Comparison of ENCODE assay signal across 12 cellular contexts in genomic region chr22:40597541-40598453, GRCh38. TPM values are rescaled to one million over a fixed set of nuclear protein-coding genes. Genes with fewer than 3 reads are reported as not detected.
DNase-seq lines count a peak whose midpoint lies in the region; ATAC-seq and TF ChIP-seq lines count a peak whose summit lies in the region.
"Had no signal": no experiment of that assay in that cellular context is flagged by ENCODE, and none has a peak within 500 bp of the region (broad histone marks: within the 10 kb centered on the region; RNA-seq: fewer than 3 reads in every experiment).

No MANE protein-coding gene starts in this region.

- intact Hi-C loops in activated CD4-positive, alpha-beta T cell treated with anti-CD3 and anti-CD28 coated beads for 36 hours (cut with DNase I, micrococcal nuclease), result no loop called here

- peak overlapping the region in 1 of 2 experiments; percentile 55 for H3K14ac ChIP-seq in mesenchymal stem cell (ENCODE audit: low read length in 2 of 2)

- peak overlapping the region; percentile 50 for H3K4me2 ChIP-seq in mesenchymal stem cell (ENCODE audit: low read length, poor library complexity, severe bottlenecking)

- H3K18ac ChIP-seq in mesenchymal stem cell (ENCODE audit: low read depth in 1 of 2, low read length in 2 of 2), result no peak overlapping the region

- no peak overlapping the region for H2BK5ac ChIP-seq in mesenchymal stem cell (ENCODE audit: low read depth, low read length, poor library complexity, severe bottlenecking)

- no peak overlapping the region for H3K4me3 Mint-ChIP-seq in activated CD4-positive, alpha-beta T cell treated with anti-CD3 and anti-CD28 coated beads for 36 hours

- CTCF ChIA-PET in activated CD4-positive, alpha-beta T cell treated with anti-CD3 and anti-CD28 coated beads for 36 hours (lab: Charles Lee), result interaction anchor here (0.6 to 3.3 kb wide), 8 partner anchors 9 to 1111 kb away, joined by 3 to 15 read pairs (median 3); no protein-coding TSS in a partner anchor

- H3K79me1 ChIP-seq in mesenchymal stem cell (replicated peaks; ENCODE audit: low read length, poor library complexity, severe bottlenecking), result peaks cover 10% of the 10 kb centered on the region

- H3K9me3 ChIP-seq in MG63, result no peaks in the 10 kb centered on the region
- H3K9me3 ChIP-seq in mesenchymal stem cell (ENCODE audit: control insufficient read depth, low read length), result no peaks in the 10 kb centered on the region

- DNase-seq in MG63 (peak; percentile 43), choroid plexus epithelial cell (ENCODE audit: low read depth) (peak; percentile 27), mesenchymal stem cell (no peak), activated gamma-delta T cell treated with Interleukin-2 at 50 U/mL for 16 hours (no peak)
- no peak for DNase-seq in stimulated activated CD8-positive, alpha-beta memory T cell treated with anti-CD3 and anti-CD28 coated beads, Interleukin-4, amount 100 ng/mL, for 48 hours
- no peak for DNase-seq in activated CD4-positive, alpha-beta T cell treated with anti-CD3 and anti-CD28 coated beads for 36 hours
- DNase-seq: activated gamma-delta T cell; effector memory CD4-positive, alpha-beta T cell; NCI-H1092 treated with DMSO at 0.1 percent for 48 hours; OCI-M1 had no signal

- no peaks in the 10 kb centered on the region for H3K27me3 Mint-ChIP-seq in activated CD4-positive, alpha-beta T cell treated with anti-CD3 and anti-CD28 coated beads for 36 hours

- no peak for TF ChIP-seq CTCF in choroid plexus epithelial cell (conservative IDR thresholded peaks at IDR 0.05; ENCODE audit: low read depth, low read length)

- no peak overlapping the region for H4K8ac ChIP-seq in mesenchymal stem cell (ENCODE audit: low read length)

- H3K4me1 Mint-ChIP-seq in activated CD4-positive, alpha-beta T cell treated with anti-CD3 and anti-CD28 coated beads for 36 hours, result peaks cover 54% of the 10 kb centered on the region

- H3K27ac ChIP-seq in ACC112 (ENCODE audit: low read depth, low read length) (peak overlapping the region; percentile 44), mesenchymal stem cell (ENCODE audit: low read length, poor library complexity, severe bottlenecking) (peak overlapping the region; percentile 86)

- H4K91ac ChIP-seq in mesenchymal stem cell (ENCODE audit: low read length), result no peak overlapping the region

- H2AK5ac ChIP-seq in mesenchymal stem cell (ENCODE audit: low read length, severe bottlenecking), result no peak overlapping the region

- H2AFZ ChIP-seq in ACC112 (ENCODE audit: low read length, unreplicated experiment), result no peak overlapping the region
- H2AFZ ChIP-seq in mesenchymal stem cell (ENCODE audit: low read depth, low read length), result no peak overlapping the region

- H3K27me3 ChIP-seq in ACC112 (ENCODE audit: insufficient read depth, low read length) (no peaks in the 10 kb centered on the region), MG63 (no peaks in the 10 kb centered on the region), mesenchymal stem cell (ENCODE audit: control insufficient read depth in 1 of 2, insufficient read depth in 1 of 2, low read length in 2 of 2) (no peaks in the 10 kb centered on the region)

- H3K9ac ChIP-seq in mesenchymal stem cell (ENCODE audit: low read length), result peak overlapping the region; percentile 2

- WGBS in mesenchymal stem cell, result 95% methylated on average over 6 of the region's 7 CpGs

- 0 out of 2 replicates have a peak overlapping the region, but pooled peaks have one; percentile 6 for H3K4me3 ChIP-seq in ACC112 (ENCODE audit: low read depth, low read length)
- H3K4me3 ChIP-seq in MG63, result 0 out of 2 replicates have a peak overlapping the region, but pooled peaks have one; percentile 9
- no peak overlapping the region for H3K4me3 ChIP-seq in choroid plexus epithelial cell (ENCODE audit: low read depth, low read length)
- H3K4me3 ChIP-seq in mesenchymal stem cell (ENCODE audit: insufficient read depth in 1 of 2, low read depth in 1 of 2, low read length in 2 of 2), result no peak overlapping the region

- POLR2A ChIA-PET in activated CD4-positive, alpha-beta T cell treated with anti-CD3 and anti-CD28 coated beads for 36 hours (lab: Charles Lee), result no interaction called here

- peaks cover 53% of the 10 kb centered on the region for H3K79me2 ChIP-seq in ACC112 (ENCODE audit: control insufficient read depth, insufficient read depth, low read length, unreplicated experiment)

- H2BK15ac ChIP-seq in mesenchymal stem cell (ENCODE audit: low read depth, poor library complexity, severe bottlenecking), result no peak overlapping the region

- H3K4ac ChIP-seq in mesenchymal stem cell (ENCODE audit: low read depth in 1 of 2, low read length in 2 of 2), result no peak overlapping the region

- ATAC-seq in GM18505 (IDR thresholded peaks at IDR 0.05; ENCODE audit: unreplicated experiment), result no peak
- ATAC-seq in activated CD4-positive, alpha-beta T cell treated with anti-CD3 and anti-CD28 coated beads for 36 hours, result no peak

- H3K23ac ChIP-seq in mesenchymal stem cell (ENCODE audit: low read length in 2 of 2), result no peak overlapping the region

- H3K9me3 Mint-ChIP-seq in activated CD4-positive, alpha-beta T cell treated with anti-CD3 and anti-CD28 coated beads for 36 hours (ENCODE audit: low read depth), result no peaks in the 10 kb centered on the region

- peaks cover 26% of the 10 kb centered on the region for H3K4me1 ChIP-seq in ACC112 (ENCODE audit: control insufficient read depth, insufficient read depth, low read length, unreplicated experiment)
- H3K4me1 ChIP-seq in mesenchymal stem cell (ENCODE audit: control insufficient read depth, insufficient read depth, low read depth, low read length), result peaks cover 8% of the 10 kb centered on the region

- H3K27ac Mint-ChIP-seq in activated CD4-positive, alpha-beta T cell treated with anti-CD3 and anti-CD28 coated beads for 36 hours, result no peak overlapping the region

- peaks cover 5% of the 10 kb centered on the region for H3K36me3 Mint-ChIP-seq in activated CD4-positive, alpha-beta T cell treated with anti-CD3 and anti-CD28 coated beads for 36 hours (ENCODE audit: low read depth)

- no peak overlapping the region for H2BK120ac ChIP-seq in mesenchymal stem cell (ENCODE audit: low read depth, low read length)

- H3K36me3 ChIP-seq in ACC112 (ENCODE audit: insufficient read depth, low read length) (no peaks in the 10 kb centered on the region), MG63 (no peaks in the 10 kb centered on the region), mesenchymal stem cell (ENCODE audit: control insufficient read depth in 1 of 2, insufficient read depth in 2 of 2, low read depth in 1 of 2, low read length in 2 of 2) (no peaks in the 10 kb centered on the region)

- H2BK12ac ChIP-seq in mesenchymal stem cell (ENCODE audit: low read length in 2 of 2), result no peak overlapping the region

- no peak for TF ChIP-seq POLR2A in GM18505 (IDR thresholded peaks at IDR 0.05; ENCODE audit: borderline replicate concordance, extremely low read depth, insufficient read depth, insufficient read length)

RNA-seq across cellular contexts. Expression of gene MRTFA, which starts 38.7 kb away (rescaled TPM):
- 30.7 and 52.0 TPM in 2 replicates for total RNA-seq in MG63 (2014; rRNA removed; shearing (Covaris generic); ENCODE audit: low replicate concordance)
- 17.0 TPM for polyA plus RNA-seq in mesenchymal stem cell (2013, experiment 1 of 2)
- polyA plus RNA-seq in mesenchymal stem cell (2013, experiment 2 of 2), result 16.5 TPM
- total RNA-seq in activated CD4-positive, alpha-beta T cell treated with anti-CD3 and anti-CD28 coated beads for 36 hours, result 10 to 100 TPM; 41.0 to 43.2 TPM

Comparison
In these comparisons a context has a peak if more than half of its experiments do, and no peak if none do; other contexts are left out.
1. H3K4me3 ChIP-seq: peak in ACC112 (single experiment) and MG63 (single experiment); none in choroid plexus epithelial cell (single experiment) and mesenchymal stem cell (0 of 2).
2. DNase-seq: peak in MG63 (single experiment) and choroid plexus epithelial cell (single experiment); none in mesenchymal stem cell (single experiment), stimulated activated CD8-positive, alpha-beta memory T cell treated with anti-CD3 and anti-CD28 coated beads, Interleukin-4, amount 100 ng/mL, for 48 hours (single experiment), activated CD4-positive, alpha-beta T cell treated with anti-CD3 and anti-CD28 coated beads for 36 hours (single experiment) and activated gamma-delta T cell treated with Interleukin-2 at 50 U/mL for 16 hours (single experiment).